In genomic region chr1:23796466-23797271, GRCh38 we compare ENCODE assay signal across 1 cellular context.
TF ChIP-seq lines count a peak whose summit lies in the region.

No MANE protein-coding gene starts in this region.

TF ChIP-seq in GM12878, 131 proteins besides CTCF, POLR2A, EP300 and RAD21:
- TF ChIP-seq SUPT20H (IDR thresholded peaks at IDR 0.05; ENCODE audit: borderline replicate concordance, control insufficient read depth, low read depth, low read length) (no peak), IRF5 (IDR thresholded peaks at IDR 0.05; ENCODE audit: borderline replicate concordance) (no peak), EZH2 (IDR thresholded peaks at IDR 0.05; ENCODE audit: borderline replicate concordance, control insufficient read depth, low read depth, low read length) (no peak), MXI1 (IDR thresholded peaks at IDR 0.05; ENCODE audit: low read depth, low read length) (no peak), MEF2B (IDR thresholded peaks at IDR 0.05; ENCODE audit: partially characterized antibody, poor library complexity, severe bottlenecking) (no peak), SMAD5 (IDR thresholded peaks at IDR 0.05; ENCODE audit: low read depth) (no peak), MLLT1 (IDR thresholded peaks at IDR 0.05) (no peak), PRDM15 (CRISPR knock-in tag; IDR thresholded peaks at IDR 0.05) (no peak), KLF5 (IDR thresholded peaks at IDR 0.05; ENCODE audit: partially characterized antibody) (no peak), GATAD2B (conservative IDR thresholded peaks at IDR 0.05; ENCODE audit: low read depth) (no peak), IKZF1 (conservative IDR thresholded peaks at IDR 0.05) (no peak), CEBPZ (IDR thresholded peaks at IDR 0.05; ENCODE audit: low read depth, low read length) (no peak), PBX3 (IDR thresholded peaks at IDR 0.05; ENCODE audit: insufficient replicate concordance, low read depth, low read length) (no peak)
TF ChIP-seq in GM12878: peak in this region for 0.
